ENCODE assay signal across 12 cellular contexts in the genomic region with DNA sequence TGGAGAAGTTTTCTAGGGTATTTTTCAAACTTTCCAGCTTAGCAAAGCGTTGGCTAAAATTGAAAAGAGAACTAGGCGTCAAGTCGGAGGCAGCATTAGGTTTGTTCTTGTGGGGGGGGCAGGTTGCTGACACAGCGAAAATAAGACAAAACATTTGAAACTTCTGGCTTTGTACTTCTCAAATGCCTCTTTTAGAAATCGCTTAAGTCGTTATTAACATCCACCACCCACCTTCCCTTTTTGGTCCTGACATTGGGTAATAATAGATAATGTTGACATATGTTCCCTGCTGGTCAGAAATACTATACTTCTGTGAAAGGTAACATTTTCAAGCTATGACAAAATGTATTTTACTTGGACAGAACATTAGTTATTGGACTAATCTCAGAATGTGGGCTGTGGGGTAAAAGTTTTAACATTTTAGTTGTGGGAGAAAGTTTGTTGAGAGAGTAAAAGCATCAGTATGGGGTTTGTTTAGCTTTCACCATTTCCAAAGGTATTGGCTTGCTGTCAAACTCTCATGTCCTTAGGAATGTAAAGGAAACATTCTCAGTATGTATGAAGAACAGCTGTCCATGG.
A peak's percentile ranks its signal among the peaks of the same experiment; 100 is the strongest.
DNase-seq lines count a peak whose midpoint lies in the region; ATAC-seq and TF ChIP-seq lines count a peak whose summit lies in the region.
"Had no signal": no experiment of that assay in that cellular context is flagged by ENCODE, and none has a peak within 500 bp of the region (broad histone marks: within the 10 kb centered on the region; RNA-seq: fewer than 3 reads in every experiment).

No MANE protein-coding gene starts in this region.

- no peaks in the 10 kb centered on the region for H3K9me3 ChIP-seq in left lung
- no peaks in the 10 kb centered on the region for H3K9me3 ChIP-seq in stomach

- H3K27me3 Mint-ChIP-seq in progenitor cell of endocrine pancreas: no peaks in the 10 kb centered on the region

- H3K4me3 ChIP-seq in HL-60 (replicated peaks; ENCODE audit: insufficient read depth, low read length) (no peak overlapping the region), astrocyte of the spinal cord (ENCODE audit: low read depth, low read length) (no peak overlapping the region), left lung (no peak overlapping the region), stomach (no peak overlapping the region)

- TF ChIP-seq EP300 in stomach (IDR thresholded peaks at IDR 0.05): no peak

- no peak overlapping the region for H3K27ac Mint-ChIP-seq in progenitor cell of endocrine pancreas
- H3K27ac Mint-ChIP-seq: activated CD4-positive, alpha-beta T cell treated with anti-CD3 and anti-CD28 coated beads, Interleukin-2, amount 10 ng/mL, durations not matched to agents 7 days and 5 days had no signal

- ATAC-seq in left lung (peak; percentile 71), HG03378 (IDR thresholded peaks at IDR 0.05; ENCODE audit: unreplicated experiment) (no peak)

- DNase-seq in HL-60 (ENCODE audit: low read depth in 1 of 2, low spot score in 1 of 2): peak; percentile 42 to 61
- peak; percentile 80 for DNase-seq in astrocyte of the spinal cord (ENCODE audit: low read depth, low spot score)
- peak in 1 of 2 donors; percentile 50 for DNase-seq in left lung
- DNase-seq in stomach: no peak
- no peak for DNase-seq in progenitor cell of endocrine pancreas (ENCODE audit: low spot score, unreplicated experiment)
- DNase-seq in NK-92 (lab: John Stamatoyannopoulos, UW; ENCODE audit: unreplicated experiment): no peak
- DNase-seq in NCI-H146 treated with DMSO at 0.1 percent for 48 hours (lab: John Stamatoyannopoulos, UW; ENCODE audit: unreplicated experiment): no peak
- DNase-seq: activated CD4-positive, alpha-beta T cell treated with anti-CD3 and anti-CD28 coated beads, Interleukin-2, amount 10 ng/mL, durations not matched to agents 7 days and 5 days; DMS79 treated with DMSO at 0.1 percent for 48 hours; mesendoderm; NCI-H2107 had no signal

- in situ Hi-C loops in astrocyte of the spinal cord (cut with HindIII; ENCODE audit: low sequenced_read_pairs): no loop called here

- H3K36me3 Mint-ChIP-seq in progenitor cell of endocrine pancreas (ENCODE audit: insufficient read depth): no peaks in the 10 kb centered on the region

- no peak for TF ChIP-seq CTCF in HL-60 (IDR thresholded peaks at IDR 0.05; ENCODE audit: insufficient read depth, low read length)
- TF ChIP-seq CTCF in astrocyte of the spinal cord (IDR thresholded peaks at IDR 0.05; ENCODE audit: low read depth, low read length): no peak
- TF ChIP-seq CTCF in left lung (IDR thresholded peaks at IDR 0.05): no peak
- no peak for TF ChIP-seq CTCF in stomach (IDR thresholded peaks at IDR 0.05)
- no peak for TF ChIP-seq CTCF in progenitor cell of endocrine pancreas (IDR thresholded peaks at IDR 0.05; ENCODE audit: unreplicated experiment)

- H3K27me3 ChIP-seq in HL-60 (ENCODE audit: insufficient read depth, poor library complexity, severe bottlenecking) (no peaks in the 10 kb centered on the region), left lung (no peaks in the 10 kb centered on the region), stomach (no peaks in the 10 kb centered on the region)

- no peaks in the 10 kb centered on the region for H3K36me3 ChIP-seq in left lung
- H3K36me3 ChIP-seq in stomach: no peaks in the 10 kb centered on the region

- H3K9me3 Mint-ChIP-seq in progenitor cell of endocrine pancreas (ENCODE audit: low read depth): no peaks in the 10 kb centered on the region
- H3K9me3 Mint-ChIP-seq: activated CD4-positive, alpha-beta T cell treated with anti-CD3 and anti-CD28 coated beads, Interleukin-2, amount 10 ng/mL, durations not matched to agents 7 days and 5 days had no signal

- no peak for TF ChIP-seq POLR2A in stomach (IDR thresholded peaks at IDR 0.05)

- WGBS in stomach, 5 donors: 61 to 75% (median 67%) methylated on average over 6 of the region's 6 CpGs

- H3K4me3 Mint-ChIP-seq in progenitor cell of endocrine pancreas (ENCODE audit: low read depth): no peak overlapping the region
- H3K4me3 Mint-ChIP-seq: activated CD4-positive, alpha-beta T cell treated with anti-CD3 and anti-CD28 coated beads, Interleukin-2, amount 10 ng/mL, durations not matched to agents 7 days and 5 days had no signal

- intact Hi-C loops in left lung (cut with DNase I): no loop called here
- intact Hi-C loops in stomach (cut with DNase I; ENCODE audit: low total_unique reads): no loop called here

- H3K4me1 ChIP-seq in left lung: peaks cover 0 to 26% of the 10 kb centered on the region in 2 donors
- no peaks in the 10 kb centered on the region for H3K4me1 ChIP-seq in stomach

- no peaks in the 10 kb centered on the region for H3K4me1 Mint-ChIP-seq in progenitor cell of endocrine pancreas (ENCODE audit: low read depth)
- H3K4me1 Mint-ChIP-seq: activated CD4-positive, alpha-beta T cell treated with anti-CD3 and anti-CD28 coated beads, Interleukin-2, amount 10 ng/mL, durations not matched to agents 7 days and 5 days had no signal

- peak overlapping the region; percentile 51 for H3K27ac ChIP-seq in HL-60 (replicated peaks)
- peak overlapping the region; percentile 62 to 85 for H3K27ac ChIP-seq in left lung
- peak overlapping the region in 3 of 5 donors; percentile 2 to 63 (median 59) for H3K27ac ChIP-seq in stomach

Comparison
In these comparisons a context has a peak if more than half of its experiments do, and no peak if none do; other contexts are left out.
1. DNase-seq: peak in HL-60 (2 of 2) and astrocyte of the spinal cord (single experiment); none in stomach (single experiment), progenitor cell of endocrine pancreas (single experiment), NK-92 (single experiment) and NCI-H146 treated with DMSO at 0.1 percent for 48 hours (single experiment).
2. Peak in every context shown above with its lines, with median percentiles within 50 percentile points of each other: H3K27ac ChIP-seq.